ENCODE assay signal across 18 cellular contexts in genomic region chr7:159109092-159110035, GRCh38. TPM values are rescaled to one million over a fixed set of nuclear protein-coding genes. Genes with fewer than 3 reads are reported as not detected.
DNase-seq lines count a peak whose midpoint lies in the region; ATAC-seq and TF ChIP-seq lines count a peak whose summit lies in the region.
"Had no signal": no experiment of that assay in that cellular context is flagged by ENCODE, and none has a peak within 500 bp of the region (broad histone marks: within the 10 kb centered on the region; RNA-seq: fewer than 3 reads in every experiment).

No MANE protein-coding gene starts in this region.

- ATAC-seq in thoracic aorta (ENCODE audit: insufficient number of reproducible peaks, low FRiP score, low read depth) (peak; percentile 15), HG02588 (IDR thresholded peaks at IDR 0.05; ENCODE audit: unreplicated experiment) (no peak)
- ATAC-seq: mucosa of descending colon, WTC11 had no signal

- intact Hi-C loops in cardiac septum (cut with DNase I), result no loop called here

- no peak for TF ChIP-seq CTCF in thoracic aorta (IDR thresholded peaks at IDR 0.05)

- peak; percentile 38 for DNase-seq in activated effector memory CD4-positive, alpha-beta T cell treated with anti-CD3 and anti-CD28 coated beads, Interleukin-2, amount 50 U/mL, for 16 hours
- DNase-seq in activated effector memory CD4-positive, alpha-beta T cell treated with Interleukin-2 at 50 U/mL for 16 hours, result no peak
- DNase-seq in NCI-H510A (lab: John Stamatoyannopoulos, UW) (peak; percentile 72), cardiac septum (ENCODE audit: low spot score) (peak; percentile 49), thoracic aorta (ENCODE audit: low spot score) (no peak), SW480 (ENCODE audit: low spot score) (no peak)
- DNase-seq in effector CD4-positive, alpha-beta T cell, result no peak
- DNase-seq: brain microvascular endothelial cell; esophagus squamous epithelium; H7; MV-4-11; NCI-H446; stimulated activated CD4-positive, alpha-beta T cell treated with anti-CD3 and anti-CD28 coated beads, Interleukin-12 subunit alpha, Interleukin-12 subunit beta, amount 100 ng/mL, for 4 hours; stimulated activated naive CD4-positive, alpha-beta T cell; SW 1271 had no signal

- H3K36me3 ChIP-seq in thoracic aorta, result no peaks in the 10 kb centered on the region
- H3K36me3 ChIP-seq: brain microvascular endothelial cell, esophagus squamous epithelium had no signal

- H3K4me3 ChIP-seq in thoracic aorta, result no peak overlapping the region
- H3K4me3 ChIP-seq: esophagus squamous epithelium, mucosa of descending colon had no signal

- H3K9me3 ChIP-seq in thoracic aorta, result no peaks in the 10 kb centered on the region
- H3K9me3 ChIP-seq: esophagus squamous epithelium, mucosa of descending colon had no signal

- H3K4me1 ChIP-seq in thoracic aorta (ENCODE audit: control insufficient read depth in 1 of 2, low read depth in 2 of 2), result peaks cover 25 to 37% of the 10 kb centered on the region in 2 donors

- no peaks in the 10 kb centered on the region for H3K27me3 ChIP-seq in thoracic aorta (replicated peaks; ENCODE audit: insufficient read depth)
- H3K27me3 ChIP-seq: brain microvascular endothelial cell had no signal

- H3K27ac ChIP-seq in thoracic aorta, result peak overlapping the region; percentile 57 to 73
- H3K27ac ChIP-seq: brain microvascular endothelial cell had no signal

RNA-seq across cellular contexts. Expression of gene VIPR2, which starts 35.3 kb away (rescaled TPM):
- 23.2 TPM for total RNA-seq in cardiac septum
- total RNA-seq in thoracic aorta, result 10 to 100 TPM; 18.3 to 29.5 TPM

Comparison
In these comparisons a context has a peak if more than half of its experiments do, and no peak if none do; other contexts are left out.
1. DNase-seq: peak in activated effector memory CD4-positive, alpha-beta T cell treated with anti-CD3 and anti-CD28 coated beads, Interleukin-2, amount 50 U/mL, for 16 hours (single experiment), NCI-H510A (single experiment) and cardiac septum (single experiment); none in activated effector memory CD4-positive, alpha-beta T cell treated with Interleukin-2 at 50 U/mL for 16 hours (single experiment), thoracic aorta (single experiment), SW480 (single experiment) and effector CD4-positive, alpha-beta T cell (single experiment).